ENCODE assay signal across 9 cellular contexts in genomic region chr2:130963849-130964793, GRCh38.
DNase-seq lines count a peak whose midpoint lies in the region; ATAC-seq and TF ChIP-seq lines count a peak whose summit lies in the region.
"Had no signal": no experiment of that assay in that cellular context is flagged by ENCODE, and none has a peak within 500 bp of the region (broad histone marks: within the 10 kb centered on the region; RNA-seq: fewer than 3 reads in every experiment).

No MANE protein-coding gene starts in this region.

- peaks cover 1% of the 10 kb centered on the region for H3K9me3 Mint-ChIP-seq in glutamatergic neuron (ENCODE audit: unreplicated experiment)

- ATAC-seq in GM21360 (IDR thresholded peaks at IDR 0.05; ENCODE audit: unreplicated experiment) (no peak), HG02571 (IDR thresholded peaks at IDR 0.05; ENCODE audit: unreplicated experiment) (no peak)

- no TSS peak for BruUV-seq in OCI-LY7 (replicated peaks; lab: Mats Ljungman, UMichigan)

- intact Hi-C loops in OCI-LY7 (cut with micrococcal nuclease; ENCODE audit: unreplicated experiment): no loop called here

- peaks cover 8% of the 10 kb centered on the region for H3K36me3 Mint-ChIP-seq in glutamatergic neuron (ENCODE audit: unreplicated experiment)

- H4K20me1 ChIP-seq in OCI-LY7 (ENCODE audit: insufficient read depth, low read length) (no peaks in the 10 kb centered on the region), smooth muscle cell (ENCODE audit: low read depth) (no peaks in the 10 kb centered on the region)

- no peak overlapping the region for H3K4me2 ChIP-seq in OCI-LY7 (ENCODE audit: low read length)
- peak overlapping the region; percentile 85 for H3K4me2 ChIP-seq in smooth muscle cell

- H3K9ac ChIP-seq in smooth muscle cell (ENCODE audit: low read depth): no peak overlapping the region

- no peaks in the 10 kb centered on the region for H3K9me3 ChIP-seq in OCI-LY7 (ENCODE audit: low read length)
- no peaks in the 10 kb centered on the region for H3K9me3 ChIP-seq in smooth muscle cell (replicated peaks; ENCODE audit: low read depth)
- H3K9me3 ChIP-seq: ovary had no signal

- WGBS in smooth muscle cell (ENCODE audit: low lambda C conversion rate): 7% methylated on average over 29 of the region's 84 CpGs

- H3K4me3 Mint-ChIP-seq in glutamatergic neuron (ENCODE audit: unreplicated experiment): peak overlapping the region; percentile 94

- CTCF ChIA-PET in OCI-LY7 (lab: Charles Lee; ENCODE audit: unreplicated experiment): no interaction called here

- H3K27ac ChIP-seq in OCI-LY7 (ENCODE audit: low read depth, low read length, poor library complexity, severe bottlenecking) (no peak overlapping the region), smooth muscle cell (ENCODE audit: low read depth) (no peak overlapping the region)
- H3K27ac ChIP-seq: ovary had no signal

- H3K27me3 ChIP-seq in smooth muscle cell (ENCODE audit: low read depth): peaks cover 62% of the 10 kb centered on the region
- H3K27me3 ChIP-seq: ovary had no signal

- peaks cover 6% of the 10 kb centered on the region for H3K4me1 Mint-ChIP-seq in glutamatergic neuron (ENCODE audit: low read depth, unreplicated experiment)

- POLR2A ChIA-PET in OCI-LY7 (lab: Charles Lee): no interaction called here

- H3K79me2 ChIP-seq in OCI-LY7 (ENCODE audit: insufficient read depth, low read depth, low read length) (no peaks in the 10 kb centered on the region), smooth muscle cell (ENCODE audit: low read depth) (no peaks in the 10 kb centered on the region)

- H2AFZ ChIP-seq in OCI-LY7 (ENCODE audit: low read length) (no peak overlapping the region), smooth muscle cell (ENCODE audit: low read depth) (no peak overlapping the region)

- H3K4me1 ChIP-seq in OCI-LY7 (ENCODE audit: insufficient read depth, low read length, poor library complexity, severe bottlenecking): no peaks in the 10 kb centered on the region
- peaks cover 20% of the 10 kb centered on the region for H3K4me1 ChIP-seq in smooth muscle cell (ENCODE audit: low read depth)

- TF ChIP-seq CTCF in OCI-LY7 (conservative IDR thresholded peaks at IDR 0.05; ENCODE audit: low read length) (0 out of 2 replicates have a peak, but pooled peaks have one; percentile 21), glutamatergic neuron (IDR thresholded peaks at IDR 0.05; ENCODE audit: partially characterized antibody, unreplicated experiment) (peak; percentile 43), smooth muscle cell (IDR thresholded peaks at IDR 0.05; ENCODE audit: borderline replicate concordance, insufficient read depth, poor library complexity, severe bottlenecking) (peak; percentile 25)

- H3K9me2 ChIP-seq in OCI-LY7 (ENCODE audit: insufficient read depth, low read length): no peaks in the 10 kb centered on the region

- DNase-seq in activated CD4-positive, alpha-beta T cell treated with anti-CD3 and anti-CD28 coated beads for 48 hours: peak; percentile 16
- DNase-seq in activated CD4-positive, alpha-beta T cell treated with anti-CD3 and anti-CD28 coated beads, Interleukin-2, amount 50 U/mL, for 4 hours: no peak
- DNase-seq in OCI-LY7 (ENCODE audit: low spot score) (no peak), glutamatergic neuron (peak; percentile 81), smooth muscle cell (lab: John Stamatoyannopoulos, UW; ENCODE audit: unreplicated experiment) (no peak), NCI-H1436 treated with DMSO at 0.1 percent for 48 hours (lab: John Stamatoyannopoulos, UW) (no peak)

- no peak overlapping the region for H3K27ac Mint-ChIP-seq in glutamatergic neuron (ENCODE audit: unreplicated experiment)

- no peaks in the 10 kb centered on the region for H3K36me3 ChIP-seq in OCI-LY7 (ENCODE audit: insufficient read depth, low read length)
- H3K36me3 ChIP-seq in smooth muscle cell (ENCODE audit: low read depth): no peaks in the 10 kb centered on the region
- H3K36me3 ChIP-seq: ovary had no signal

- peaks cover 25% of the 10 kb centered on the region for H3K27me3 Mint-ChIP-seq in glutamatergic neuron (ENCODE audit: unreplicated experiment)

- no peak overlapping the region for H3K4me3 ChIP-seq in OCI-LY7 (ENCODE audit: low read depth, low read length, poor library complexity, severe bottlenecking)
- peak overlapping the region; percentile 43 for H3K4me3 ChIP-seq in smooth muscle cell
- H3K4me3 ChIP-seq: ovary had no signal

- H3F3A ChIP-seq in smooth muscle cell (ENCODE audit: low read depth): no peaks in the 10 kb centered on the region

Comparison
In these comparisons a context has a peak if more than half of its experiments do, and no peak if none do; other contexts are left out.
1. DNase-seq: peak in activated CD4-positive, alpha-beta T cell treated with anti-CD3 and anti-CD28 coated beads for 48 hours (single experiment) and glutamatergic neuron (single experiment); none in activated CD4-positive, alpha-beta T cell treated with anti-CD3 and anti-CD28 coated beads, Interleukin-2, amount 50 U/mL, for 4 hours (0 of 2), OCI-LY7 (single experiment), smooth muscle cell (single experiment) and NCI-H1436 treated with DMSO at 0.1 percent for 48 hours (single experiment).
2. Peak in every context shown above with its lines, with median percentiles within 50 percentile points of each other: CTCF ChIP-seq.